Comparison of ENCODE assay signal across 8 cellular contexts in the genomic region with DNA sequence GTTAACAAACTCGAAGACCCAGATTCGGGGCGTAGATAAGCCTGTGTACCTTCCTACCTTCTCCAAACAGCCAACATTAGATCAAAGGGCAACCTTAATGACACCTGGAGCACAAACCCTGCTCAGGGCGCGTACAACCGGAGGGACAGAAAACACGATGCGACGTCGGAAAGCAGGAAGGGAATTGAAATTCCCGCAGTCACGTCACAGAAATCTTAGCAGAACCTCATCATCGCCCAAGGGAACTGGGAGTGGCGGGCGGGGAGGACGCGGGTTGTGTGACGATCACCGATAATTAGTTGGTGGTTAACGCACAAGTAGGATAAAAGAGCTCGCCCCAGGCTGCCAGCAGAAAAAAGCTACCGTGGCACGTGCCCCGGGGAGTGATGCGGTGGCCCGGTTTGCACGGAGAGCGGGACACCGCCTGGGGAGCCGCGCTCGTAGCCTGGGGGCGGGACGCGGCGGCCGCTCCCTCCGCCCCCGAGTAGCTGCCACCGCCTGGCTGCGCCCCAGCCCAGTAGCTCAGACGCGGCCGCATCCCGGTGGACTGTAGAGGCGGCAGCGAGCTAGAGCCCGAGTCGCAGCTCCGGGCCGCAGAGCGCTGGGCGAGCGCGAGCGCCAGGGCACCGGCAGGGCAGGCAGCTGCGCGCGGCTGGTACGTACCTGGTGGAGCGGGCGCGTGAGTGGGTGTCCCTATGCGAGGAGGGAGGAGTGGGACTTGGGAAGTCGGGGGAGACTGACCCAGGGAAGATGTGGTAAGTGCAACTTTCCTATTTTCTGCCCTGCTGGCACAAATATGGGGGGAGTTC. TPM values are rescaled to one million over a fixed set of nuclear protein-coding genes. Genes with fewer than 3 reads are reported as not detected.
DNase-seq lines count a peak whose midpoint lies in the region; ATAC-seq, FAIRE-seq and TF ChIP-seq lines count a peak whose summit lies in the region.

Gene PKIB (plus strand): TSS at position 525 of the 809 bp plus-strand sequence. CDS start 107,390 bp downstream, outside the sequence.

- H3K27ac Mint-ChIP-seq in nephron progenitor cell: no peak within 1 kb of the TSS

- intact Hi-C loops in PC-3 (cut with micrococcal nuclease): loop anchor here (1.0 to 5.0 kb wide), 6 partner anchors 43 to 228 kb away; no protein-coding TSS in a partner anchor

- CTCF ChIA-PET in PC-3 (lab: Charles Lee): interaction anchor here (0.7 to 1.2 kb wide), 9 partner anchors 11 to 134 kb away, joined by 3 to 6 read pairs (median 4); no protein-coding TSS in a partner anchor

- no peaks in the 10 kb centered on the region for H3K9me3 ChIP-seq in PC-3 (ENCODE audit: low read length)
- H3K9me3 ChIP-seq in tibial nerve: no peaks in the 10 kb centered on the region

- H3K4me1 ChIP-seq in PC-3 (ENCODE audit: insufficient read depth, low read length) (peaks cover 4% of the 10 kb centered on the region), tibial nerve (peaks cover 0 to 19% (median 11%) of the 10 kb centered on the region in 4 donors)

- H3K79me2 ChIP-seq in PC-3 (ENCODE audit: low read length): peaks cover 41% of the 10 kb centered on the region

- TF ChIP-seq POLR2A in tibial nerve (IDR thresholded peaks at IDR 0.05): no peak

- peaks cover 13% of the 10 kb centered on the region for H3K4me1 Mint-ChIP-seq in nephron progenitor cell

- TF ChIP-seq CTCF in PC-3 (conservative IDR thresholded peaks at IDR 0.05; ENCODE audit: low read depth, low read length): peak; percentile 28; the same call in 1 of the 2 replicates
- no peak for TF ChIP-seq CTCF in nephron progenitor cell (IDR thresholded peaks at IDR 0.05)
- peak in 4 of 5 experiments; percentile 30 to 40 (median 36) for TF ChIP-seq CTCF in tibial nerve (IDR thresholded peaks at IDR 0.05)

- peak within 1 kb of the TSS; percentile 83 for H3K4me3 Mint-ChIP-seq in nephron progenitor cell

- peak within 1 kb of the TSS; percentile 94 for H3K4me3 ChIP-seq in PC-3 (ENCODE audit: low read length)
- peak within 1 kb of the TSS; percentile 48 to 86 (median 60) for H3K4me3 ChIP-seq in tibial nerve

- H3K36me3 ChIP-seq in PC-3 (ENCODE audit: low read depth, low read length) (no peaks in the 10 kb centered on the region), tibial nerve (no peaks in the 10 kb centered on the region)

- DNase-seq in DMS79 treated with DMSO at 0.1 percent for 48 hours (lab: John Stamatoyannopoulos, UW) (peak; percentile 56), HuH-7.5 (ENCODE audit: low spot score) (peak; percentile 72), PC-3 (peak; percentile 82), frontal cortex (ENCODE audit: low spot score in 2 of 2) (peak; percentile 62 to 76), nephron progenitor cell (peak; percentile 83), tibial nerve (ENCODE audit: low spot score in 2 of 2) (peak; percentile 16 to 39)
- DNase-seq in activated naive CD4-positive, alpha-beta T cell treated with Interleukin-2 at 50 U/mL for 16 hours: peak; percentile 35

- H3K27ac ChIP-seq in PC-3 (ENCODE audit: low read length) (peak within 1 kb of the TSS; percentile 49), tibial nerve (peak within 1 kb of the TSS in 3 of 4 donors; percentile 57 to 70 (median 58))

- no TSS peak for BruUV-seq in PC-3 (replicated peaks; lab: Mats Ljungman, UMichigan)

- peak within 1 kb of the TSS; percentile 95 for H2AFZ ChIP-seq in PC-3 (ENCODE audit: low read length)

- peaks cover 1% of the 10 kb centered on the region for H3K9me3 Mint-ChIP-seq in nephron progenitor cell

- H4K20me1 ChIP-seq in PC-3 (ENCODE audit: low read length): no peaks in the 10 kb centered on the region

- H3K9ac ChIP-seq in PC-3 (ENCODE audit: low read length): peak within 1 kb of the TSS; percentile 81

- FAIRE-seq in frontal cortex (lab: Jason Lieb, UNC): no peak

- peak; percentile 93 for ATAC-seq in GM21723 (IDR thresholded peaks at IDR 0.05; ENCODE audit: unreplicated experiment)
- ATAC-seq in PC-3: peak; percentile 93

- peaks cover 50% of the 10 kb centered on the region for H3K27me3 Mint-ChIP-seq in nephron progenitor cell (ENCODE audit: low read depth, poor library complexity)

- no peaks in the 10 kb centered on the region for H3F3A ChIP-seq in PC-3 (ENCODE audit: low read length, unreplicated experiment)

- peak within 1 kb of the TSS; percentile 92 for H3K4me2 ChIP-seq in PC-3 (ENCODE audit: low read length)

- POLR2A ChIA-PET in PC-3 (lab: Charles Lee; ENCODE audit: unreplicated experiment): interaction anchor here (1.0 kb wide), 1 partner anchor 66 kb away, joined by 4 read pairs; no protein-coding TSS in a partner anchor

- no peak for TF ChIP-seq EP300 in tibial nerve (IDR thresholded peaks at IDR 0.05)

- no peaks in the 10 kb centered on the region for H3K9me2 ChIP-seq in PC-3 (replicated peaks; ENCODE audit: low read length)

- WGBS in tibial nerve, 2 donors: 2 to 6% methylated on average over 27 to 36 of the region's 66 CpGs

- H3K36me3 Mint-ChIP-seq in nephron progenitor cell (ENCODE audit: low read depth): peaks cover 20% of the 10 kb centered on the region

- H3K27me3 ChIP-seq in PC-3 (ENCODE audit: low read length) (no peaks in the 10 kb centered on the region), tibial nerve (peaks cover 0 to 5% of the 10 kb centered on the region in 2 donors)

RNA-seq across cellular contexts. Expression of gene PKIB, which starts in this region (rescaled TPM):
- total RNA-seq in PC-3 (2014; rRNA removed) (22.4 and 28.0 TPM in 2 replicates), frontal cortex (4.1 TPM), tibial nerve (1 to 10 TPM in 2 of 4 donors, under 1 TPM in 1, not detected in 1; 0.90 to 5.7 (median 2.0) TPM)

Comparison
In these comparisons a context has a peak if more than half of its experiments do, and no peak if none do; other contexts are left out.
1. Peak in every context shown above with its lines: DNase-seq, ATAC-seq, H3K4me3 ChIP-seq and H3K27ac ChIP-seq.
2. DNase-seq: peak in every context shown above with its lines; median percentile 83 in nephron progenitor cell; 82 in PC-3; 72 in HuH-7.5; 69 in frontal cortex; 56 in DMS79 treated with DMSO at 0.1 percent for 48 hours; 35 in activated naive CD4-positive, alpha-beta T cell treated with Interleukin-2 at 50 U/mL for 16 hours; 28 in tibial nerve.